ENCODE assay signal across 20 cellular contexts in the genomic region with DNA sequence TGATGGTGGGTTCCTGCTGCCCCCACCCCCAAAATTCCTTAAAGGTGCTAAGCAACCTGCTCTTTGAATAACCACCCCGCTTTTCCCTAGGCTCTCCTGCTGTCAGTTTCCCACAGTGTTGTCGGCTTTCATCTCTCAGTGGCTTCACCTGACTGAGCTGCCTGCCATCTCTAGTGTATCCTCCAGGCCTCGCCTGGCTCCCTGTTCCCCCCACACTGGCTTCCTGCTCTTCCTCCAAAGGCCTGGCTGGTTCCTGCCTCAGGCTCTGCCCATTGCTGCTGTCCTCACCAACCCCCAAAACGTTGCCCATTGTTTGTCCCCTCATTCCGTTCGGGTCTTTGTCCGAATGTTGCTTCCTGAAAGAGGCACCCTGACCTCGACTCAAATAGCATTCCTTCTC.
"Had no signal": no experiment of that assay in that cellular context is flagged by ENCODE, and none has a peak within 500 bp of the region (broad histone marks: within the 10 kb centered on the region; RNA-seq: fewer than 3 reads in every experiment).

No MANE protein-coding gene starts in this region.

- H3K4me3 ChIP-seq: adrenal gland, hepatocyte, prostate gland, thoracic aorta, upper lobe of right lung had no signal

- H2AFZ ChIP-seq: hepatocyte had no signal

- H3K27me3 Mint-ChIP-seq: activated CD4-positive, alpha-beta T cell treated with anti-CD3 and anti-CD28 coated beads, Interleukin-2, amount 10 ng/mL, durations not matched to agents 7 days and 5 days; dendritic cell treated with granulocyte-macrophage colony-stimulating factor and Interleukin-4, amounts not matched to agents 40 ng/mL and 50 ng/mL, for 4 days had no signal

- DNase-seq: activated CD4-positive, alpha-beta T cell treated with anti-CD3 and anti-CD28 coated beads, Interleukin-2, amount 10 ng/mL, durations not matched to agents 7 days and 5 days; activated CD8-positive, alpha-beta memory T cell treated with anti-CD3 and anti-CD28 coated beads for 24 hours; activated CD8-positive, alpha-beta memory T cell treated with anti-CD3 and anti-CD28 coated beads, Interleukin-2, amount 50 U/mL, for 48 hours; activated effector memory CD4-positive, alpha-beta T cell treated with Interleukin-2 at 50 U/mL for 16 hours; activated naive CD4-positive, alpha-beta T cell treated with anti-CD3 and anti-CD28 coated beads, Interleukin-2, amount 50 U/mL, for 16 hours; activated T-cell treated with anti-CD3 and anti-CD28 coated beads, Interleukin-2, amount 50 U/mL, for 48 hours; adrenal gland; effector memory CD4-positive, alpha-beta T cell; mammary epithelial cell; midbrain; stimulated activated CD4-positive, alpha-beta T cell treated with anti-CD3 and anti-CD28 coated beads, Interleukin-4, amount 100 ng/mL, for 24 hours; T-helper 9 cell; upper lobe of right lung had no signal

- H3K4me1 ChIP-seq: adrenal gland, prostate gland, upper lobe of right lung had no signal

- H3K27ac ChIP-seq: adrenal gland, hepatocyte, prostate gland, thoracic aorta, upper lobe of right lung had no signal

- H3K27ac Mint-ChIP-seq: activated CD4-positive, alpha-beta T cell treated with anti-CD3 and anti-CD28 coated beads, Interleukin-2, amount 10 ng/mL, durations not matched to agents 7 days and 5 days; dendritic cell treated with granulocyte-macrophage colony-stimulating factor and Interleukin-4, amounts not matched to agents 40 ng/mL and 50 ng/mL, for 4 days; nephron; stimulated activated effector memory CD8-positive, alpha-beta T cell treated with anti-CD3 and anti-CD28 coated beads, Interleukin-12 subunit alpha, Interleukin-12 subunit beta, amount 100 ng/mL, for 72 hours had no signal

- H3K4me1 Mint-ChIP-seq: activated CD4-positive, alpha-beta T cell treated with anti-CD3 and anti-CD28 coated beads, Interleukin-2, amount 10 ng/mL, durations not matched to agents 7 days and 5 days; stimulated activated effector memory CD8-positive, alpha-beta T cell treated with anti-CD3 and anti-CD28 coated beads, Interleukin-12 subunit alpha, Interleukin-12 subunit beta, amount 100 ng/mL, for 72 hours had no signal

- H3K4me2 ChIP-seq: hepatocyte had no signal

- H3K9me3 ChIP-seq: adrenal gland, prostate gland, thoracic aorta, upper lobe of right lung had no signal

- H3K9me3 Mint-ChIP-seq: activated CD4-positive, alpha-beta T cell treated with anti-CD3 and anti-CD28 coated beads, Interleukin-2, amount 10 ng/mL, durations not matched to agents 7 days and 5 days; dendritic cell treated with granulocyte-macrophage colony-stimulating factor and Interleukin-4, amounts not matched to agents 40 ng/mL and 50 ng/mL, for 4 days; nephron; stimulated activated effector memory CD8-positive, alpha-beta T cell treated with anti-CD3 and anti-CD28 coated beads, Interleukin-12 subunit alpha, Interleukin-12 subunit beta, amount 100 ng/mL, for 72 hours had no signal

- H3K4me3 Mint-ChIP-seq: activated CD4-positive, alpha-beta T cell treated with anti-CD3 and anti-CD28 coated beads, Interleukin-2, amount 10 ng/mL, durations not matched to agents 7 days and 5 days; dendritic cell treated with granulocyte-macrophage colony-stimulating factor and Interleukin-4, amounts not matched to agents 40 ng/mL and 50 ng/mL, for 4 days; nephron; stimulated activated effector memory CD8-positive, alpha-beta T cell treated with anti-CD3 and anti-CD28 coated beads, Interleukin-12 subunit alpha, Interleukin-12 subunit beta, amount 100 ng/mL, for 72 hours had no signal

- ATAC-seq: sciatic nerve; stimulated activated effector memory CD8-positive, alpha-beta T cell treated with anti-CD3 and anti-CD28 coated beads, Interleukin-12 subunit alpha, Interleukin-12 subunit beta, amount 100 ng/mL, for 72 hours had no signal

- H3K79me2 ChIP-seq: hepatocyte had no signal

- H3K36me3 ChIP-seq: prostate gland had no signal

- H3K27me3 ChIP-seq: adrenal gland, hepatocyte, upper lobe of right lung had no signal
